13 cellular contexts compared by ENCODE assay signal in genomic region chr16:21170116-21170515, GRCh38. TPM values are rescaled to one million over a fixed set of nuclear protein-coding genes. Genes with fewer than 3 reads are reported as not detected.
"Had no signal": no experiment of that assay in that cellular context is flagged by ENCODE, and none has a peak within 500 bp of the region (broad histone marks: within the 10 kb centered on the region; RNA-seq: fewer than 3 reads in every experiment).

No MANE protein-coding gene starts in this region.

RNA-seq across cellular contexts. Expression of gene DNAH3, which starts 19.5 kb away (rescaled TPM):
- total RNA-seq: activated B cell treated with CpG ODN at 0.5 μM for 24 hours; activated CD4-positive, alpha-beta memory T cell treated with anti-CD3 and anti-CD28 coated beads for 36 hours; activated CD4-positive, alpha-beta T cell treated with anti-CD3 and anti-CD28 coated beads for 36 hours; activated CD4-positive, alpha-beta T cell treated with anti-CD3 and anti-CD28 coated beads, Interleukin-2, amount 10 ng/mL, durations not matched to agents 24 days and 14 days; activated CD4-positive, alpha-beta T cell treated with anti-CD3 and anti-CD28 coated beads, Interleukin-2, amount 10 ng/mL, durations not matched to agents 7 days and 5 days; activated CD8-positive, alpha-beta T cell treated with anti-CD3 and anti-CD28 coated beads, Interleukin-2, amount 10 ng/mL, durations not matched to agents 7 days and 5 days; T-cell had no signal

RNA-seq across cellular contexts. Expression of gene ZP2, which starts 41.3 kb away (rescaled TPM):
- total RNA-seq: activated B cell treated with CpG ODN at 0.5 μM for 24 hours; activated CD4-positive, alpha-beta memory T cell treated with anti-CD3 and anti-CD28 coated beads for 36 hours; activated CD4-positive, alpha-beta T cell treated with anti-CD3 and anti-CD28 coated beads for 36 hours; activated CD4-positive, alpha-beta T cell treated with anti-CD3 and anti-CD28 coated beads, Interleukin-2, amount 10 ng/mL, durations not matched to agents 24 days and 14 days; activated CD4-positive, alpha-beta T cell treated with anti-CD3 and anti-CD28 coated beads, Interleukin-2, amount 10 ng/mL, durations not matched to agents 7 days and 5 days; activated CD8-positive, alpha-beta memory T cell treated with anti-CD3 and anti-CD28 coated beads for 36 hours; activated CD8-positive, alpha-beta memory T cell treated with anti-CD3 and anti-CD28 coated beads, Interleukin-2, amount 10 ng/mL, durations not matched to agents 7 days and 5 days; activated CD8-positive, alpha-beta T cell treated with anti-CD3 and anti-CD28 coated beads for 36 hours; activated CD8-positive, alpha-beta T cell treated with anti-CD3 and anti-CD28 coated beads, Interleukin-2, amount 10 ng/mL, durations not matched to agents 7 days and 5 days; T-cell; T-helper 1 cell treated with Interleukin-12 subunit alpha and Interleukin-12 subunit beta and Interleukin-4 antibody, amounts not matched to agents 30 ng/mL and 1 ng/mL, for 36 hours; T-helper 17 cell; T-helper 2 cell treated with Interferon-gamma antibody and Interleukin-4, amounts not matched to agents 100 ng/mL and 5 ng/mL, for 36 hours had no signal
